ENCODE assay signal across 1 cellular context in the genomic region with DNA sequence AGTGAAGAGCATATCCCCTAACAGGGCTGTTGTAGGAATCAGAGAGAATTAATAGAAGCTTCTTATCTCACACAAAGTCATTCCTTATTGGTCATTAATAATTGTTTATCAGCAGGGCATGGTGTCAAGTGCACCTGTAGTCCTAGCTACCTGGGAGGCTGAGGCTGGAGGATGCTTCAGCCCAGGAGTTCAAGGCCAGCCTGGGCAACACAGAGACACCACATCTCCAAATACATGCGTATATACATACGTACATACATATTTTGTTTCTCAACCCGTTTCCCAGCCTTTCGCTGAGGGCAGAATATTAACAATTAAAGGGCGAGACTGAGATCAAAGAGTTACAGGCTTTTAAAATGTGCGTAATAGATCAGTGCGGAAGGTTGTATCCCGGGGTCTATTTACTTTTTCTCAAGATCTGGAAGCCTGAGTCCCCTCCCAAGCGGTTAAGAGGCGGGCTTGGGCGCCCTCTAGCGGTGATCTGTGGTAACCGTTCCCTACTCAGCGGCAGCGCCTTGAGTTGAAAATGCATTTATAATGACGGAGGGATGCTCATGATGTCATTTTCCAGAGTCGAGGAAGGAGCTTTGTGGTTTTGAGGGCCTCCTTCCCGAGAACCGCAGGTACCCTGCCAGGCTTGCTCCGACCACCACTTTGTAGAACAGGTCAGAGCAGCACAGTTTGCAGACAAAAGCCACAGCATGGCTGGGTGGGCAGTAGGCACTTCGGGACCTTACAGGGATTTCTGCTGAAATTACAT.
TF ChIP-seq lines count a peak whose summit lies in the region.

No MANE protein-coding gene starts in this region.

TF ChIP-seq in Ishikawa, 13 proteins besides CTCF, POLR2A, EP300 and RAD21 (continued from another document):
- TF ChIP-seq, protein P1, sequence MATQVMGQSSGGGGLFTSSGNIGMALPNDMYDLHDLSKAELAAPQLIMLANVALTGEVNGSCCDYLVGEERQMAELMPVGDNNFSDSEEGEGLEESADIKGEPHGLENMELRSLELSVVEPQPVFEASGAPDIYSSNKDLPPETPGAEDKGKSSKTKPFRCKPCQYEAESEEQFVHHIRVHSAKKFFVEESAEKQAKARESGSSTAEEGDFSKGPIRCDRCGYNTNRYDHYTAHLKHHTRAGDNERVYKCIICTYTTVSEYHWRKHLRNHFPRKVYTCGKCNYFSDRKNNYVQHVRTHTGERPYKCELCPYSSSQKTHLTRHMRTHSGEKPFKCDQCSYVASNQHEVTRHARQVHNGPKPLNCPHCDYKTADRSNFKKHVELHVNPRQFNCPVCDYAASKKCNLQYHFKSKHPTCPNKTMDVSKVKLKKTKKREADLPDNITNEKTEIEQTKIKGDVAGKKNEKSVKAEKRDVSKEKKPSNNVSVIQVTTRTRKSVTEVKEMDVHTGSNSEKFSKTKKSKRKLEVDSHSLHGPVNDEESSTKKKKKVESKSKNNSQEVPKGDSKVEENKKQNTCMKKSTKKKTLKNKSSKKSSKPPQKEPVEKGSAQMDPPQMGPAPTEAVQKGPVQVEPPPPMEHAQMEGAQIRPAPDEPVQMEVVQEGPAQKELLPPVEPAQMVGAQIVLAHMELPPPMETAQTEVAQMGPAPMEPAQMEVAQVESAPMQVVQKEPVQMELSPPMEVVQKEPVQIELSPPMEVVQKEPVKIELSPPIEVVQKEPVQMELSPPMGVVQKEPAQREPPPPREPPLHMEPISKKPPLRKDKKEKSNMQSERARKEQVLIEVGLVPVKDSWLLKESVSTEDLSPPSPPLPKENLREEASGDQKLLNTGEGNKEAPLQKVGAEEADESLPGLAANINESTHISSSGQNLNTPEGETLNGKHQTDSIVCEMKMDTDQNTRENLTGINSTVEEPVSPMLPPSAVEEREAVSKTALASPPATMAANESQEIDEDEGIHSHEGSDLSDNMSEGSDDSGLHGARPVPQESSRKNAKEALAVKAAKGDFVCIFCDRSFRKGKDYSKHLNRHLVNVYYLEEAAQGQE (IDR thresholded peaks at IDR 0.05; ENCODE audit: low read depth) = no peak
